In the genomic region with DNA sequence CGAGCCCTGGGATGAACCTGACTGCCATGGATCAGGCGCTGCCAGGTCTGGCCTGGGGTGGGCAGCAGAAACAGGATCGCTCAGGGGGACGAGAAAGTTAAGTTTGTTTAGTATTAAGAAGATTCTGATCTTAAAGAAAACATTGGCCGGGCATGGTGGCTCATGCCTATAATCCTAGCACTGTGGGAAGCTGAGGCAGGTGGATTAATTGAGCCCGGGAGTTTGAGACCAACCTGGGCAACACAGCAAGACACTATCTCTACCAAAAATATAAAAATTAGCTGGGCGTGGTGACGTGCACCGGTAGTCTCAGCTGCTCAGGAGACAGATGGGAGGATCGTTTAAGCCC, we compare ENCODE assay signal across 9 cellular contexts. TPM values are rescaled to one million over a fixed set of nuclear protein-coding genes. Genes with fewer than 3 reads are reported as not detected.
A peak's percentile ranks its signal among the peaks of the same experiment; 100 is the strongest.
DNase-seq lines count a peak whose midpoint lies in the region; ATAC-seq and TF ChIP-seq lines count a peak whose summit lies in the region.
"Had no signal": no experiment of that assay in that cellular context is flagged by ENCODE, and none has a peak within 500 bp of the region (broad histone marks: within the 10 kb centered on the region; RNA-seq: fewer than 3 reads in every experiment).

No MANE protein-coding gene starts in this region.

- CTCF ChIA-PET in activated CD4-positive, alpha-beta T cell treated with anti-CD3 and anti-CD28 coated beads for 36 hours (lab: Charles Lee) = no interaction called here

- H3K27ac ChIP-seq in VCaP (peak overlapping the region; percentile 65), gastroesophageal sphincter (peak overlapping the region; percentile 94 to 100 (median 98))

- no peaks in the 10 kb centered on the region for H3K27me3 ChIP-seq in gastroesophageal sphincter
- H3K27me3 ChIP-seq: BE2C had no signal

- no peak for ATAC-seq in activated CD4-positive, alpha-beta T cell treated with anti-CD3 and anti-CD28 coated beads for 36 hours
- ATAC-seq in gastroesophageal sphincter = no peak
- no peak for ATAC-seq in stimulated activated naive CD8-positive, alpha-beta T cell treated with anti-CD3 and anti-CD28 coated beads, Interleukin-15, amount 100 ng/mL, for 72 hours

- peaks cover 4% of the 10 kb centered on the region for H3K36me3 Mint-ChIP-seq in activated CD4-positive, alpha-beta T cell treated with anti-CD3 and anti-CD28 coated beads for 36 hours (ENCODE audit: low read depth)

- no peak for TF ChIP-seq POLR2A in gastroesophageal sphincter (IDR thresholded peaks at IDR 0.05)

- no peak for DNase-seq in activated CD4-positive, alpha-beta T cell treated with anti-CD3 and anti-CD28 coated beads for 36 hours
- no peak for DNase-seq in activated CD4-positive, alpha-beta T cell treated with anti-CD3 and anti-CD28 coated beads for 48 hours
- no peak for DNase-seq in stimulated activated naive CD8-positive, alpha-beta T cell treated with anti-CD3 and anti-CD28 coated beads, Interleukin-15, amount 100 ng/mL, for 72 hours
- DNase-seq in HT-29 (ENCODE audit: low spot score) = no peak
- DNase-seq in NCI-H1092 treated with DMSO at 0.1 percent for 48 hours (lab: John Stamatoyannopoulos, UW) = no peak
- DNase-seq in stimulated activated CD4-positive, alpha-beta T cell treated with anti-CD3 and anti-CD28 coated beads, Interleukin-15, amount 100 ng/mL, for 24 hours = no peak
- DNase-seq: BE2C had no signal

- H3K36me3 ChIP-seq in gastroesophageal sphincter = peaks cover 0 to 9% of the 10 kb centered on the region in 2 donors
- H3K36me3 ChIP-seq: BE2C had no signal

- peak overlapping the region; percentile 63 to 74 for H3K4me3 ChIP-seq in gastroesophageal sphincter

- H3K9me3 ChIP-seq in gastroesophageal sphincter = no peaks in the 10 kb centered on the region
- H3K9me3 ChIP-seq: BE2C had no signal

- no peak for TF ChIP-seq EP300 in gastroesophageal sphincter (IDR thresholded peaks at IDR 0.05)

- H3K4me1 ChIP-seq in gastroesophageal sphincter = peaks cover 0 to 44% (median 2%) of the 10 kb centered on the region in 3 donors
- H3K4me1 ChIP-seq: BE2C had no signal

- no peaks in the 10 kb centered on the region for H3K27me3 Mint-ChIP-seq in activated CD4-positive, alpha-beta T cell treated with anti-CD3 and anti-CD28 coated beads for 36 hours
- no peaks in the 10 kb centered on the region for H3K27me3 Mint-ChIP-seq in stimulated activated naive CD8-positive, alpha-beta T cell treated with anti-CD3 and anti-CD28 coated beads, Interleukin-15, amount 100 ng/mL, for 72 hours

- H3K9me3 Mint-ChIP-seq in activated CD4-positive, alpha-beta T cell treated with anti-CD3 and anti-CD28 coated beads for 36 hours (ENCODE audit: low read depth) = no peaks in the 10 kb centered on the region
- H3K9me3 Mint-ChIP-seq in stimulated activated naive CD8-positive, alpha-beta T cell treated with anti-CD3 and anti-CD28 coated beads, Interleukin-15, amount 100 ng/mL, for 72 hours = no peaks in the 10 kb centered on the region

- H3K4me3 Mint-ChIP-seq in activated CD4-positive, alpha-beta T cell treated with anti-CD3 and anti-CD28 coated beads for 36 hours = peak overlapping the region; percentile 8
- peak overlapping the region; percentile 35 to 68 for H3K4me3 Mint-ChIP-seq in stimulated activated naive CD8-positive, alpha-beta T cell treated with anti-CD3 and anti-CD28 coated beads, Interleukin-15, amount 100 ng/mL, for 72 hours

- intact Hi-C loops in activated CD4-positive, alpha-beta T cell treated with anti-CD3 and anti-CD28 coated beads for 36 hours (cut with DNase I, micrococcal nuclease) = loop anchor here (10.0 kb wide), 4 partner anchors 360 to 650 kb away; a partner anchor contains a TSS

- TF ChIP-seq CTCF in VCaP (conservative IDR thresholded peaks at IDR 0.05) = no peak
- no peak for TF ChIP-seq CTCF in gastroesophageal sphincter (IDR thresholded peaks at IDR 0.05)

- WGBS in gastroesophageal sphincter (ENCODE audit: low coverage in 1 of 2), 2 donors = 50% methylated on average over 2 of the region's 10 CpGs; no CpG with 5 or more reads in 1 of the 2 donors

- POLR2A ChIA-PET in activated CD4-positive, alpha-beta T cell treated with anti-CD3 and anti-CD28 coated beads for 36 hours (lab: Charles Lee) = no interaction called here

- no peak overlapping the region for H3K27ac Mint-ChIP-seq in activated CD4-positive, alpha-beta T cell treated with anti-CD3 and anti-CD28 coated beads for 36 hours
- peak overlapping the region; percentile 27 to 33 for H3K27ac Mint-ChIP-seq in stimulated activated naive CD8-positive, alpha-beta T cell treated with anti-CD3 and anti-CD28 coated beads, Interleukin-15, amount 100 ng/mL, for 72 hours

- H3K4me1 Mint-ChIP-seq in activated CD4-positive, alpha-beta T cell treated with anti-CD3 and anti-CD28 coated beads for 36 hours = peaks cover 24% of the 10 kb centered on the region
- H3K4me1 Mint-ChIP-seq in stimulated activated naive CD8-positive, alpha-beta T cell treated with anti-CD3 and anti-CD28 coated beads, Interleukin-15, amount 100 ng/mL, for 72 hours = peaks cover 38% of the 10 kb centered on the region

RNA-seq across cellular contexts. Expression of a gene that starts 0.7 kb away (rescaled TPM):
- total RNA-seq in activated CD4-positive, alpha-beta T cell treated with anti-CD3 and anti-CD28 coated beads for 36 hours = 1,000 to 10,000 TPM in 1 of 2 experiments, 100 to 1,000 TPM in 1; 891 to 1,083 TPM
- over 10,000 TPM in 1 of 4 donors, 1,000 to 10,000 TPM in 3; 7,815 to 15,318 (median 8,757) TPM for total RNA-seq in gastroesophageal sphincter
- total RNA-seq in HT-29 (2014; rRNA removed; shearing (Covaris generic)) = 482 and 516 TPM in 2 replicates

RNA-seq across cellular contexts. Expression of a gene that starts 4.0 kb away (rescaled TPM):
- 10 to 100 TPM; 75.9 to 89.4 TPM for total RNA-seq in activated CD4-positive, alpha-beta T cell treated with anti-CD3 and anti-CD28 coated beads for 36 hours
- total RNA-seq in gastroesophageal sphincter = 10 to 100 TPM; 41.0 to 58.6 (median 50.6) TPM
- 70.5 and 87.0 TPM in 2 replicates for total RNA-seq in HT-29 (2014; rRNA removed; shearing (Covaris generic))

RNA-seq across cellular contexts. Expression of a gene that starts 23.0 kb away (rescaled TPM):
- total RNA-seq in activated CD4-positive, alpha-beta T cell treated with anti-CD3 and anti-CD28 coated beads for 36 hours = 1,000 to 10,000 TPM; 1,286 to 2,705 TPM
- total RNA-seq in gastroesophageal sphincter = 1,000 to 10,000 TPM; 3,970 to 7,427 (median 5,392) TPM
- total RNA-seq in HT-29 (2014; rRNA removed; shearing (Covaris generic)) = 4,676 and 4,679 TPM in 2 replicates

RNA-seq across cellular contexts. Expression of a gene that starts 33.9 kb away (rescaled TPM):
- total RNA-seq in activated CD4-positive, alpha-beta T cell treated with anti-CD3 and anti-CD28 coated beads for 36 hours = 10 to 100 TPM; 12.6 to 13.4 TPM
- total RNA-seq in gastroesophageal sphincter = 10 to 100 TPM; 11.1 to 29.3 (median 22.3) TPM
- 114 and 118 TPM in 2 replicates for total RNA-seq in HT-29 (2014; rRNA removed; shearing (Covaris generic))

RNA-seq across cellular contexts. Expression of a gene that starts 36.2 kb away (rescaled TPM):
- 10 to 100 TPM; 43.8 to 49.0 TPM for total RNA-seq in activated CD4-positive, alpha-beta T cell treated with anti-CD3 and anti-CD28 coated beads for 36 hours
- 10 to 100 TPM; 11.7 to 54.5 (median 24.4) TPM for total RNA-seq in gastroesophageal sphincter
- total RNA-seq in HT-29 (2014; rRNA removed; shearing (Covaris generic)) = 60.3 and 80.6 TPM in 2 replicates

Comparison
In these comparisons a context has a peak if more than half of its experiments do, and no peak if none do; other contexts are left out.
1. RNA of a gene that starts 0.7 kb away (total RNA-seq): 7,815 to 15,318 TPM in gastroesophageal sphincter; 891 to 1,083 TPM in activated CD4-positive, alpha-beta T cell treated with anti-CD3 and anti-CD28 coated beads for 36 hours and 482 to 516 TPM in HT-29; every median in the first group is over 4 times any median in the second.